1 cellular context compared by ENCODE assay signal in genomic region chr14:58749066-58749669, GRCh38.
TF ChIP-seq lines count a peak whose summit lies in the region.

No MANE protein-coding gene starts in this region.

TF ChIP-seq in HEK293, 187 proteins besides CTCF, POLR2A, EP300 and RAD21 (continued from another document):
- no peak for TF ChIP-seq ZNF121 (tag by site-specific recombination; IDR thresholded peaks at IDR 0.05)
- no peak for TF ChIP-seq ZNF529 (tag by site-specific recombination; IDR thresholded peaks at IDR 0.05; ENCODE audit: insufficient replicate concordance)
